ENCODE assay signal across 37 cellular contexts in the genomic region with DNA sequence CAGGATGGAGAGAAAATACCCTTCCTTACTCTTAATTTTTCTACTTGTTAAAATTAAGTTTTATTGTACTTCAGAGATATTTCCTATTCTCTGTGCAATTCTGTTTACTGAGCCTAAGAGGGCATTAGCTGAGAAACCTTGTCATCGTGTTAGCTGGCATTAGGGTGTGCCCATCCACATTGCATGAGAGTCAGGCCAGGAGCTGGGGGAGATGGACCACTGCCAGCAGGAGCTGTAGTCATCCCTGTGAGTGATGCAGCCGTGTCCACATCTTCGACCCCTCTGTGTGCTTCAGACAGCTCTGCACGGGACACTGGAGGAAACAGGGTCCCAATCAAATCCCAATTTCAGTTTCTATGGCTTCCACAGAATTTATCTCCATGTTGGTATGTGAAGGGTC. TPM values are rescaled to one million over a fixed set of nuclear protein-coding genes. Genes with fewer than 3 reads are reported as not detected.
"Had no signal": no experiment of that assay in that cellular context is flagged by ENCODE, and none has a peak within 500 bp of the region (broad histone marks: within the 10 kb centered on the region; RNA-seq: fewer than 3 reads in every experiment).

No MANE protein-coding gene starts in this region.

- H3K27me3 ChIP-seq: cardiac muscle cell, colonic mucosa, heart right ventricle, neural progenitor cell, sigmoid colon, thyroid gland, upper lobe of left lung, vagina had no signal

- H3K27ac ChIP-seq: cardiac muscle cell, colonic mucosa, heart right ventricle, lower lobe of right lung, neural progenitor cell, parathyroid adenoma, psoas muscle, sigmoid colon, thyroid gland, upper lobe of left lung, vagina had no signal

- FAIRE-seq: endometrium, small intestine had no signal

- H3K4me1 Mint-ChIP-seq: activated CD4-positive, alpha-beta T cell treated with anti-CD3 and anti-CD28 coated beads, Interleukin-2, amount 10 ng/mL, durations not matched to agents 24 days and 14 days; activated naive CD4-positive, alpha-beta T cell treated with anti-CD3 and anti-CD28 coated beads, Interleukin-2, amount 50 U/mL, for 24 hours; activated naive CD8-positive, alpha-beta T cell treated with anti-CD3 and anti-CD28 coated beads, Interleukin-2, amount 50 U/mL, for 24 hours; naive thymus-derived CD8-positive, alpha-beta T cell; neural progenitor cell; stimulated activated effector memory CD8-positive, alpha-beta T cell treated with anti-CD3 and anti-CD28 coated beads, Interleukin-12 subunit alpha, Interleukin-12 subunit beta, amount 100 ng/mL, for 72 hours had no signal

- H3K36me3 Mint-ChIP-seq: activated CD4-positive, alpha-beta memory T cell treated with anti-CD3 and anti-CD28 coated beads for 36 hours; activated naive CD4-positive, alpha-beta T cell treated with anti-CD3 and anti-CD28 coated beads, Interleukin-2, amount 50 U/mL, for 24 hours; naive thymus-derived CD8-positive, alpha-beta T cell; neural progenitor cell; stimulated activated effector memory CD8-positive, alpha-beta T cell treated with anti-CD3 and anti-CD28 coated beads, Interleukin-12 subunit alpha, Interleukin-12 subunit beta, amount 100 ng/mL, for 72 hours had no signal

- ATAC-seq: activated naive CD8-positive, alpha-beta T cell treated with anti-CD3 and anti-CD28 coated beads, Interleukin-2, amount 50 U/mL, for 24 hours; activated T-cell treated with anti-CD3 and anti-CD28 coated beads, Interleukin-2, amount 50 U/mL, for 4 hours; heart right ventricle; lower lobe of right lung; naive thymus-derived CD8-positive, alpha-beta T cell; psoas muscle; stimulated activated effector memory CD8-positive, alpha-beta T cell treated with anti-CD3 and anti-CD28 coated beads, Interleukin-12 subunit alpha, Interleukin-12 subunit beta, amount 100 ng/mL, for 72 hours had no signal

- H3K4me3 Mint-ChIP-seq: activated CD4-positive, alpha-beta memory T cell treated with anti-CD3 and anti-CD28 coated beads for 36 hours; activated CD4-positive, alpha-beta T cell treated with anti-CD3 and anti-CD28 coated beads, Interleukin-2, amount 10 ng/mL, durations not matched to agents 24 days and 14 days; activated naive CD4-positive, alpha-beta T cell treated with anti-CD3 and anti-CD28 coated beads, Interleukin-2, amount 50 U/mL, for 24 hours; activated naive CD8-positive, alpha-beta T cell treated with anti-CD3 and anti-CD28 coated beads, Interleukin-2, amount 50 U/mL, for 24 hours; activated T-cell treated with anti-CD3 and anti-CD28 coated beads, Interleukin-2, amount 50 U/mL, for 4 hours; naive thymus-derived CD8-positive, alpha-beta T cell; neural progenitor cell; stimulated activated effector memory CD8-positive, alpha-beta T cell treated with anti-CD3 and anti-CD28 coated beads, Interleukin-12 subunit alpha, Interleukin-12 subunit beta, amount 100 ng/mL, for 72 hours; stimulated activated naive CD8-positive, alpha-beta T cell treated with anti-CD3 and anti-CD28 coated beads, Interleukin-15, Interleukin-2, amounts not matched to agents 100 ng/mL and 50 ng/mL, for 24 hours; T-helper 1 cell treated with Interleukin-12 subunit alpha and Interleukin-12 subunit beta and Interleukin-4 antibody, amounts not matched to agents 30 μg/mL and 1 μg/mL, for 36 hours had no signal

- H3K4me1 ChIP-seq: colonic mucosa, heart right ventricle, lower lobe of right lung, neural progenitor cell, parathyroid adenoma, psoas muscle, sigmoid colon, thyroid gland had no signal

- H3K9me3 Mint-ChIP-seq: activated CD4-positive, alpha-beta memory T cell treated with anti-CD3 and anti-CD28 coated beads for 36 hours; activated CD4-positive, alpha-beta T cell treated with anti-CD3 and anti-CD28 coated beads, Interleukin-2, amount 10 ng/mL, durations not matched to agents 24 days and 14 days; activated naive CD4-positive, alpha-beta T cell treated with anti-CD3 and anti-CD28 coated beads, Interleukin-2, amount 50 U/mL, for 24 hours; activated T-cell treated with anti-CD3 and anti-CD28 coated beads, Interleukin-2, amount 50 U/mL, for 4 hours; activated T-helper 2 cell treated with anti-CD3 and anti-CD28 coated beads, Interferon-gamma antibody, Interleukin-2, Interleukin-4, amounts not matched to agents 10 μg/mL and 5 μg/mL and 100 μg/mL, durations not matched to agents 14 hours and 24 hours and 36 hours; neural progenitor cell; stimulated activated effector memory CD8-positive, alpha-beta T cell treated with anti-CD3 and anti-CD28 coated beads, Interleukin-12 subunit alpha, Interleukin-12 subunit beta, amount 100 ng/mL, for 72 hours; stimulated activated naive CD8-positive, alpha-beta T cell treated with anti-CD3 and anti-CD28 coated beads, Interleukin-15, Interleukin-2, amounts not matched to agents 100 ng/mL and 50 ng/mL, for 24 hours; T-helper 1 cell treated with Interleukin-12 subunit alpha and Interleukin-12 subunit beta and Interleukin-4 antibody, amounts not matched to agents 30 μg/mL and 1 μg/mL, for 36 hours had no signal

- H3K27me3 Mint-ChIP-seq: activated CD4-positive, alpha-beta memory T cell treated with anti-CD3 and anti-CD28 coated beads for 36 hours; activated CD4-positive, alpha-beta T cell treated with anti-CD3 and anti-CD28 coated beads, Interleukin-2, amount 10 ng/mL, durations not matched to agents 24 days and 14 days; activated naive CD4-positive, alpha-beta T cell treated with anti-CD3 and anti-CD28 coated beads, Interleukin-2, amount 50 U/mL, for 24 hours; activated naive CD8-positive, alpha-beta T cell treated with anti-CD3 and anti-CD28 coated beads, Interleukin-2, amount 50 U/mL, for 24 hours had no signal

- H3K4me3 ChIP-seq: cardiac muscle cell, colonic mucosa, heart right ventricle, lower lobe of right lung, neural progenitor cell, psoas muscle, sigmoid colon, thyroid gland, upper lobe of left lung, vagina had no signal

- H3K36me3 ChIP-seq: cardiac muscle cell, colonic mucosa, heart right ventricle, lower lobe of right lung, neural progenitor cell, sigmoid colon, thyroid gland, upper lobe of left lung, vagina had no signal

- DNase-seq: activated CD4-positive, alpha-beta memory T cell treated with anti-CD3 and anti-CD28 coated beads for 36 hours; activated CD4-positive, alpha-beta T cell treated with anti-CD3 and anti-CD28 coated beads, Interleukin-2, amount 10 ng/mL, durations not matched to agents 24 days and 14 days; activated CD4-positive, CD25-positive, alpha-beta regulatory T cell treated with anti-CD3 and anti-CD28 coated beads, Interleukin-2, amount 50 U/mL, for 72 hours; activated CD8-positive, alpha-beta memory T cell treated with anti-CD3 and anti-CD28 coated beads, Interleukin-2, amount 50 U/mL, for 4 hours; activated naive CD8-positive, alpha-beta T cell treated with anti-CD3 and anti-CD28 coated beads, Interleukin-2, amount 50 U/mL, for 24 hours; activated T-cell treated with anti-CD3 and anti-CD28 coated beads, Interleukin-2, amount 50 U/mL, for 4 hours; amygdala; cerebellar nuclear complex; colonic mucosa; effector CD8-positive, alpha-beta T cell; erythroblast; foreskin fibroblast; heart right ventricle; lower lobe of right lung; mesenchymal stem cell; naive thymus-derived CD8-positive, alpha-beta T cell; occipital lobe; psoas muscle; sigmoid colon; small intestine; stimulated activated CD4-positive, alpha-beta T cell treated with anti-CD3 and anti-CD28 coated beads, Interleukin-4, amount 100 ng/mL, for 24 hours; substantia nigra; T-helper 9 cell; thyroid gland; upper lobe of left lung had no signal

- H3K27ac Mint-ChIP-seq: activated CD4-positive, alpha-beta memory T cell treated with anti-CD3 and anti-CD28 coated beads for 36 hours; activated CD4-positive, alpha-beta T cell treated with anti-CD3 and anti-CD28 coated beads, Interleukin-2, amount 10 ng/mL, durations not matched to agents 24 days and 14 days; activated naive CD4-positive, alpha-beta T cell treated with anti-CD3 and anti-CD28 coated beads, Interleukin-2, amount 50 U/mL, for 24 hours; activated naive CD8-positive, alpha-beta T cell treated with anti-CD3 and anti-CD28 coated beads, Interleukin-2, amount 50 U/mL, for 24 hours; activated T-helper 2 cell treated with anti-CD3 and anti-CD28 coated beads, Interferon-gamma antibody, Interleukin-2, Interleukin-4, amounts not matched to agents 10 μg/mL and 5 μg/mL and 100 μg/mL, durations not matched to agents 14 hours and 24 hours and 36 hours; neural progenitor cell; stimulated activated effector memory CD8-positive, alpha-beta T cell treated with anti-CD3 and anti-CD28 coated beads, Interleukin-12 subunit alpha, Interleukin-12 subunit beta, amount 100 ng/mL, for 72 hours; stimulated activated naive CD8-positive, alpha-beta T cell treated with anti-CD3 and anti-CD28 coated beads, Interleukin-15, Interleukin-2, amounts not matched to agents 100 ng/mL and 50 ng/mL, for 24 hours; T-helper 1 cell treated with Interleukin-12 subunit alpha and Interleukin-12 subunit beta and Interleukin-4 antibody, amounts not matched to agents 30 μg/mL and 1 μg/mL, for 36 hours had no signal

- H3K9me3 ChIP-seq: colonic mucosa, heart right ventricle, lower lobe of right lung, psoas muscle, sigmoid colon, thyroid gland, upper lobe of left lung, vagina had no signal

RNA-seq across cellular contexts. Expression of gene ABCA12, which starts 34.2 kb away (rescaled TPM):
- total RNA-seq: activated CD4-positive, alpha-beta memory T cell treated with anti-CD3 and anti-CD28 coated beads for 36 hours; activated CD4-positive, alpha-beta T cell treated with anti-CD3 and anti-CD28 coated beads, Interleukin-2, amount 10 ng/mL, durations not matched to agents 24 days and 14 days; activated CD8-positive, alpha-beta memory T cell treated with anti-CD3 and anti-CD28 coated beads for 36 hours; activated T-cell treated with anti-CD3 and anti-CD28 coated beads, Interleukin-2, amount 50 U/mL, for 4 hours; activated T-helper 2 cell treated with anti-CD3 and anti-CD28 coated beads, Interferon-gamma antibody, Interleukin-2, Interleukin-4, amounts not matched to agents 10 μg/mL and 5 μg/mL and 100 μg/mL, durations not matched to agents 14 hours and 24 hours and 36 hours; cardiac muscle cell; dermis microvascular lymphatic vessel endothelial cell; lower lobe of right lung; naive thymus-derived CD8-positive, alpha-beta T cell; psoas muscle; thyroid gland had no signal
